8 cellular contexts compared by ENCODE assay signal in the genomic region with DNA sequence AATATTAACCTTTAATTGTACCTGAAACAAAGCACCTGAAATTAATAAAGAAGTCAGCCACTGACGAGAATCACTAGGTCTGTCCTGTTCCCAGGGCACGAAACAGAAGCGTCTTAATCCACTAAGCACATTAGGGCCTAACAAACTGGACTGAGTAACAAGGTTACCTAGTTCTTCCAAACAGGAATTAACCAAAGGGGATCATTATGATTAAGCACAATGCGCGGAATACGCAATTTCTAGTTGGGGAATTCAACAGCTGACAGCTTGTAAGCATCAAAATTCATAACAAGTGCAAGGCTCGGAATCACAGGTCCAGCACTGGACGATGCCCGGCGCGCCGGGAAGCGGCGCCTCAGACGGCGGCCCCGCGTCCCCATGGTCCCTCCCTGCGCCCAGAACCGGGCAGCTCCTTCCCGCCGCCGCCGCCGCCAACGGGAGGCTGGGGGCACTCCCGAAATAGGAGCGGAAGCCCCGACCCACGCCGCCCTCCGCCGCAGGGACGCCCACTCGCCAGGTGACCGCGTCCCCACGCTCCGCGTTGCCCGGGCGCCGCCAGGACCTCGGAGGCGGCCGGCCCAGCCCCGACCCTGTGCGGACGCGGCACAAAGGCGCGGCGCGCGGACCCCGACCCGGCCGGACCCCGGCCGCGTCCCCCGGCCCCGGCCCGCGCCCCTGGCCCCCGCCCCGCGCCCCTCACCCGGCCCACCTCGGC. TPM values are rescaled to one million over a fixed set of nuclear protein-coding genes. Genes with fewer than 3 reads are reported as not detected.
DNase-seq lines count a peak whose midpoint lies in the region; ATAC-seq and TF ChIP-seq lines count a peak whose summit lies in the region.

No MANE protein-coding gene starts in this region.

- H3K27ac ChIP-seq in endodermal cell (ENCODE audit: low read depth, low read length) = peak overlapping the region; percentile 80

- H3K4me3 ChIP-seq in endodermal cell (ENCODE audit: low read length) = peak overlapping the region; percentile 99

- H3K9ac ChIP-seq in endodermal cell (ENCODE audit: extremely low read depth, low read length, poor library complexity, severe bottlenecking) = peak overlapping the region; percentile 43

- peaks cover 28% of the 10 kb centered on the region for H3K9me3 Mint-ChIP-seq in endodermal cell
- H3K9me3 Mint-ChIP-seq in natural killer cell treated with Interleukin-12 subunit alpha and Interleukin-12 subunit beta and Interleukin-15 and Interleukin-18, amount 100 ng/mL, for 72 hours = no peaks in the 10 kb centered on the region

- peaks cover 35% of the 10 kb centered on the region for H3K36me3 ChIP-seq in endodermal cell (ENCODE audit: control insufficient read depth, insufficient read depth, low read length)

- peaks cover 30% of the 10 kb centered on the region for H3K9me3 ChIP-seq in endodermal cell (ENCODE audit: control insufficient read depth, low read length)

- no peaks in the 10 kb centered on the region for H3K27me3 ChIP-seq in endodermal cell (ENCODE audit: control insufficient read depth, insufficient read depth, low read length, poor library complexity, severe bottlenecking)

- peak; percentile 25 for DNase-seq in stimulated activated CD4-positive, alpha-beta T cell treated with anti-CD3 and anti-CD28 coated beads, Interleukin-4, amount 100 ng/mL, for 1 hour
- no peak for DNase-seq in stimulated activated CD4-positive, alpha-beta T cell treated with anti-CD3 and anti-CD28 coated beads, Interleukin-2, amount 100 ng/mL, for 48 hours
- DNase-seq in SK-N-DZ (ENCODE audit: low spot score) = peak; percentile 38
- DNase-seq in endodermal cell = peak; percentile 70
- no peak for DNase-seq in natural killer cell treated with Interleukin-12 subunit alpha and Interleukin-12 subunit beta and Interleukin-15 and Interleukin-18, amount 100 ng/mL, for 72 hours (ENCODE audit: low spot score)
- DNase-seq in NCI-H345 treated with DMSO at 0.1 percent for 48 hours (lab: John Stamatoyannopoulos, UW; ENCODE audit: unreplicated experiment) = no peak
- no peak for DNase-seq in GF-D8 (lab: John Stamatoyannopoulos, UW)

- ATAC-seq in HG03064 (IDR thresholded peaks at IDR 0.05; ENCODE audit: low read depth, unreplicated experiment) = peak; percentile 14
- no peak for ATAC-seq in natural killer cell treated with Interleukin-12 subunit alpha and Interleukin-12 subunit beta and Interleukin-15 and Interleukin-18, amount 100 ng/mL, for 72 hours

- peaks cover 3% of the 10 kb centered on the region for H3K4me1 ChIP-seq in endodermal cell (ENCODE audit: control insufficient read depth, insufficient read depth, low read length)

- peaks cover 5% of the 10 kb centered on the region for H3K27me3 Mint-ChIP-seq in endodermal cell (ENCODE audit: insufficient read depth)
- no peaks in the 10 kb centered on the region for H3K27me3 Mint-ChIP-seq in natural killer cell treated with Interleukin-12 subunit alpha and Interleukin-12 subunit beta and Interleukin-15 and Interleukin-18, amount 100 ng/mL, for 72 hours

- H3K4me1 Mint-ChIP-seq in endodermal cell = peaks cover 30% of the 10 kb centered on the region
- H3K4me1 Mint-ChIP-seq in natural killer cell treated with Interleukin-12 subunit alpha and Interleukin-12 subunit beta and Interleukin-15 and Interleukin-18, amount 100 ng/mL, for 72 hours (ENCODE audit: low read depth in 2 of 2) = peaks cover 38 to 46% of the 10 kb centered on the region in 2 donors

- peak overlapping the region; percentile 90 for H3K27ac Mint-ChIP-seq in endodermal cell
- peak overlapping the region; percentile 57 to 67 for H3K27ac Mint-ChIP-seq in natural killer cell treated with Interleukin-12 subunit alpha and Interleukin-12 subunit beta and Interleukin-15 and Interleukin-18, amount 100 ng/mL, for 72 hours

- peaks cover 56% of the 10 kb centered on the region for H3K36me3 Mint-ChIP-seq in endodermal cell (ENCODE audit: low read depth)
- peaks cover 16% of the 10 kb centered on the region for H3K36me3 Mint-ChIP-seq in natural killer cell treated with Interleukin-12 subunit alpha and Interleukin-12 subunit beta and Interleukin-15 and Interleukin-18, amount 100 ng/mL, for 72 hours

- 0% methylated on average over 19 to 70 of the region's 70 CpGs for WGBS in endodermal cell (ENCODE audit: insufficient coverage in 1 of 2, insufficient read length in 1 of 2), 2 experiments

- no peak for TF ChIP-seq CTCF in endodermal cell (conservative IDR thresholded peaks at IDR 0.05)

- peak overlapping the region; percentile 75 for H3K4me3 Mint-ChIP-seq in endodermal cell
- H3K4me3 Mint-ChIP-seq in natural killer cell treated with Interleukin-12 subunit alpha and Interleukin-12 subunit beta and Interleukin-15 and Interleukin-18, amount 100 ng/mL, for 72 hours = peak overlapping the region; percentile 85

RNA-seq across cellular contexts. Expression of gene CAMSAP1, which starts 0.9 kb away (rescaled TPM):
- polyA plus RNA-seq in SK-N-DZ (2014; cell fraction: cytosol; rRNA removed) = 26.4 and 34.3 TPM in 2 replicates
- polyA plus RNA-seq in SK-N-DZ (2014; cell fraction: nucleus; rRNA removed) = 24.0 and 32.9 TPM in 2 replicates
- total RNA-seq in endodermal cell = 10 to 100 TPM; 40.1 to 43.1 TPM
- polyA plus RNA-seq in endodermal cell (2013, experiment 1 of 2) = 36.8 TPM
- 37.7 TPM for polyA plus RNA-seq in endodermal cell (2013, experiment 2 of 2)
- 10 to 100 TPM; 23.4 to 25.5 TPM for total RNA-seq in natural killer cell treated with Interleukin-12 subunit alpha and Interleukin-12 subunit beta and Interleukin-15 and Interleukin-18, amount 100 ng/mL, for 72 hours

RNA-seq across cellular contexts. Expression of gene UBAC1, which starts 54.7 kb away (rescaled TPM):
- 63.4 and 73.0 TPM in 2 replicates for polyA plus RNA-seq in SK-N-DZ (2014; cell fraction: cytosol; rRNA removed)
- 125 and 126 TPM in 2 replicates for polyA plus RNA-seq in SK-N-DZ (2014; cell fraction: nucleus; rRNA removed)
- total RNA-seq in endodermal cell = 10 to 100 TPM; 47.9 to 48.4 TPM
- 43.3 TPM for polyA plus RNA-seq in endodermal cell (2013, experiment 1 of 2)
- 38.8 TPM for polyA plus RNA-seq in endodermal cell (2013, experiment 2 of 2)
- total RNA-seq in natural killer cell treated with Interleukin-12 subunit alpha and Interleukin-12 subunit beta and Interleukin-15 and Interleukin-18, amount 100 ng/mL, for 72 hours = 10 to 100 TPM; 28.9 to 42.4 TPM

Comparison
In these comparisons a context has a peak if more than half of its experiments do, and no peak if none do; other contexts are left out.
1. DNase-seq: peak in stimulated activated CD4-positive, alpha-beta T cell treated with anti-CD3 and anti-CD28 coated beads, Interleukin-4, amount 100 ng/mL, for 1 hour (single experiment), SK-N-DZ (single experiment) and endodermal cell (single experiment); none in stimulated activated CD4-positive, alpha-beta T cell treated with anti-CD3 and anti-CD28 coated beads, Interleukin-2, amount 100 ng/mL, for 48 hours (0 of 2), natural killer cell treated with Interleukin-12 subunit alpha and Interleukin-12 subunit beta and Interleukin-15 and Interleukin-18, amount 100 ng/mL, for 72 hours (single experiment), NCI-H345 treated with DMSO at 0.1 percent for 48 hours (single experiment) and GF-D8 (single experiment).